Comparison of ENCODE assay signal across 10 cellular contexts in the genomic region with DNA sequence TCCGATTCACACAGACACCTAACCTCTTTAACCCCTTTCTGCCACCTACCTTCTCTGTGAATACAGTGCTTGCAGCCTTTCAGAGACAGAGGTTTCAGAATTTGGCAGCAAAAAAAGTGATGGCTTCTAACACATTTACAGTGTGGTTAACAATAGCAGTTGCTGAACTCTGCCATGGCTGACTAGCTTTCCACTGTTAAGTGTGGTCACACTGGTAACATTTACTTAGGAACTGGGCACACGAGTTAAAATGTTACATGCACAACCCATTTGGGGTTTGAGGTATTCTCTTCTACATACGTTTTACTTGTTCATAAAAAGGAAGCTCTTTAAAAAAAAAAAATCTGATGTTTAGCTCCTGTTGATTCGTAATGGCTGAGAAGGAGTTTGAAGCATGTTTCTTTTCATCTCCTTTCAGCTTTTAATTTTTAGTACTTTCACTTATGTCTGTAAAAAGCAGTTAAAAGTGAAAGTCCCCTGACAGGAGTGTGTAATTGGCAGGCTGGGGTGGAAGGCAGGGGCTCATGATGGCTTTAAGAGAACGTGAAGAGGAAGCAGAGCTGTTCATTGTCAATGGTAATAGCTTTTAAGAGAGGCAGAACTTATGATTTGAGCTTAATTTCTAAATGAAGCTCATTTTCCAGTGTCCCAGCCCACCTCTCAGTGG.
DNase-seq lines count a peak whose midpoint lies in the region; ATAC-seq and TF ChIP-seq lines count a peak whose summit lies in the region.
"Had no signal": no experiment of that assay in that cellular context is flagged by ENCODE, and none has a peak within 500 bp of the region (broad histone marks: within the 10 kb centered on the region; RNA-seq: fewer than 3 reads in every experiment).

No MANE protein-coding gene starts in this region.

- intact Hi-C loops in naive thymus-derived CD4-positive, alpha-beta T cell (cut with micrococcal nuclease), result loop anchor here in 1 of 2 donors (2.0 kb wide), 1 partner anchor 14 kb away; no protein-coding TSS in a partner anchor

- CTCF ChIA-PET in naive thymus-derived CD4-positive, alpha-beta T cell (lab: Charles Lee), result interaction anchor here (0.8 to 1.5 kb wide), 2 partner anchors 9 to 38 kb away, joined by 3 to 4 read pairs; no protein-coding TSS in a partner anchor

- peak overlapping the region; percentile 52 for H3K27ac ChIP-seq in naive thymus-derived CD4-positive, alpha-beta T cell (ENCODE audit: low read depth, low read length)
- no peak overlapping the region for H3K27ac ChIP-seq in right atrium auricular region

- H3K27ac Mint-ChIP-seq in naive thymus-derived CD4-positive, alpha-beta T cell, result peak overlapping the region; percentile 1 to 91 (median 82)
- no peak overlapping the region for H3K27ac Mint-ChIP-seq in glutamatergic neuron (ENCODE audit: unreplicated experiment)

- POLR2A ChIA-PET in naive thymus-derived CD4-positive, alpha-beta T cell (lab: Charles Lee), result interaction anchor here (0.9 to 1.1 kb wide), 4 partner anchors 9 to 15 kb away, joined by 3 to 6 read pairs (median 4); no protein-coding TSS in a partner anchor

- no peak for TF ChIP-seq CTCF in right atrium auricular region (IDR thresholded peaks at IDR 0.05)
- no peak for TF ChIP-seq CTCF in glutamatergic neuron (IDR thresholded peaks at IDR 0.05; ENCODE audit: partially characterized antibody, unreplicated experiment)

- H3K27me3 Mint-ChIP-seq in naive thymus-derived CD4-positive, alpha-beta T cell, result no peaks in the 10 kb centered on the region
- H3K27me3 Mint-ChIP-seq in glutamatergic neuron (ENCODE audit: unreplicated experiment), result no peaks in the 10 kb centered on the region

- H3K27me3 ChIP-seq in naive thymus-derived CD4-positive, alpha-beta T cell (ENCODE audit: control insufficient read depth in 2 of 2, insufficient read depth in 2 of 2, low read length in 2 of 2), result no peaks in the 10 kb centered on the region
- no peaks in the 10 kb centered on the region for H3K27me3 ChIP-seq in right atrium auricular region

- peak overlapping the region; percentile 0 to 73 (median 66) for H3K4me3 Mint-ChIP-seq in naive thymus-derived CD4-positive, alpha-beta T cell
- no peak overlapping the region for H3K4me3 Mint-ChIP-seq in glutamatergic neuron (ENCODE audit: unreplicated experiment)

- no peaks in the 10 kb centered on the region for H3K9me3 ChIP-seq in naive thymus-derived CD4-positive, alpha-beta T cell (ENCODE audit: control insufficient read depth in 2 of 3, low read length in 3 of 3)
- H3K9me3 ChIP-seq in right atrium auricular region, result no peaks in the 10 kb centered on the region

- H3K9me3 Mint-ChIP-seq in naive thymus-derived CD4-positive, alpha-beta T cell, result no peaks in the 10 kb centered on the region
- H3K9me3 Mint-ChIP-seq in glutamatergic neuron (ENCODE audit: unreplicated experiment), result peaks cover 4% of the 10 kb centered on the region

- peaks cover 16 to 51% (median 37%) of the 10 kb centered on the region in 7 donors for H3K4me1 Mint-ChIP-seq in naive thymus-derived CD4-positive, alpha-beta T cell
- peaks cover 21% of the 10 kb centered on the region for H3K4me1 Mint-ChIP-seq in glutamatergic neuron (ENCODE audit: low read depth, unreplicated experiment)

- H3K4me1 ChIP-seq in naive thymus-derived CD4-positive, alpha-beta T cell (ENCODE audit: control insufficient read depth in 2 of 2, insufficient read depth in 2 of 2, low read length in 2 of 2), result peaks cover 15 to 17% of the 10 kb centered on the region in 2 donors
- H3K4me1 ChIP-seq in right atrium auricular region, result no peaks in the 10 kb centered on the region

- no peaks in the 10 kb centered on the region for H3K36me3 ChIP-seq in naive thymus-derived CD4-positive, alpha-beta T cell (ENCODE audit: control insufficient read depth in 2 of 3, insufficient read depth in 3 of 3, low read length in 3 of 3)
- H3K36me3 ChIP-seq in right atrium auricular region, result no peaks in the 10 kb centered on the region

- peak in 7 of 9 donors; percentile 14 to 63 (median 35) for DNase-seq in naive thymus-derived CD4-positive, alpha-beta T cell
- DNase-seq in right atrium auricular region (ENCODE audit: low spot score), result no peak
- no peak for DNase-seq in glutamatergic neuron
- DNase-seq in cerebellar nuclear complex (lab: John Stamatoyannopoulos, UW), result no peak
- DNase-seq in middle frontal gyrus (ENCODE audit: extremely low spot score, low spot score), result no peak
- DNase-seq: NCI-H345; stimulated activated CD8-positive, alpha-beta memory T cell treated with anti-CD3 and anti-CD28 coated beads, Interleukin-4, amount 100 ng/mL, for 48 hours had no signal

- peaks cover 0 to 20% (median 4%) of the 10 kb centered on the region in 5 donors for H3K36me3 Mint-ChIP-seq in naive thymus-derived CD4-positive, alpha-beta T cell
- H3K36me3 Mint-ChIP-seq in glutamatergic neuron (ENCODE audit: unreplicated experiment), result no peaks in the 10 kb centered on the region

- peak; percentile 84 for ATAC-seq in GM18520 (IDR thresholded peaks at IDR 0.05; ENCODE audit: unreplicated experiment)
- peak; percentile 79 for ATAC-seq in GM21619 (IDR thresholded peaks at IDR 0.05; ENCODE audit: unreplicated experiment)
- ATAC-seq in HG03469 (IDR thresholded peaks at IDR 0.05; ENCODE audit: unreplicated experiment), result peak; percentile 79
- ATAC-seq in naive thymus-derived CD4-positive, alpha-beta T cell, result peak; percentile 76

- H3K4me3 ChIP-seq in naive thymus-derived CD4-positive, alpha-beta T cell (ENCODE audit: low read length), result peak overlapping the region; percentile 8
- no peak overlapping the region for H3K4me3 ChIP-seq in right atrium auricular region

Comparison
In these comparisons a context has a peak if more than half of its experiments do, and no peak if none do; other contexts are left out.
1. DNase-seq: peak in naive thymus-derived CD4-positive, alpha-beta T cell (7 of 9); none in right atrium auricular region (single experiment), glutamatergic neuron (single experiment), cerebellar nuclear complex (0 of 2) and middle frontal gyrus (single experiment).
2. Peak in every context shown above with its lines, with median percentiles within 50 percentile points of each other: ATAC-seq.